In the genomic region with DNA sequence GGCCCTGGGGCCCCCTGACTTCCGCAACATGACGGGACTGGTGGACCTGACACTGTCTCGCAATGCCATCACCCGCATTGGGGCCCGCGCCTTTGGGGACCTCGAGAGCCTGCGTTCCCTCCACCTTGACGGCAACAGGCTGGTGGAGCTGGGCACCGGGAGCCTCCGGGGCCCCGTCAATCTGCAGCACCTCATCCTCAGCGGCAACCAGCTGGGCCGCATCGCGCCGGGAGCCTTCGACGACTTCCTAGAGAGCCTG, we compare ENCODE assay signal across 9 cellular contexts. TPM values are rescaled to one million over a fixed set of nuclear protein-coding genes. Genes with fewer than 3 reads are reported as not detected.
DNase-seq lines count a peak whose midpoint lies in the region; ATAC-seq, FAIRE-seq and TF ChIP-seq lines count a peak whose summit lies in the region.
"Had no signal": no experiment of that assay in that cellular context is flagged by ENCODE, and none has a peak within 500 bp of the region (broad histone marks: within the 10 kb centered on the region; RNA-seq: fewer than 3 reads in every experiment).

No MANE protein-coding gene starts in this region.

- H3K27ac ChIP-seq in CD8-positive, alpha-beta T cell (ENCODE audit: low read depth, low read length) = no peak overlapping the region
- H3K27ac ChIP-seq in KMS-11 = no peak overlapping the region
- H3K27ac ChIP-seq in brain microvascular endothelial cell = no peak overlapping the region

- peaks cover 8% of the 10 kb centered on the region for H3K4me1 Mint-ChIP-seq in CD8-positive, alpha-beta T cell (ENCODE audit: low read depth)
- H3K4me1 Mint-ChIP-seq in nephron = peaks cover 10% of the 10 kb centered on the region

- no peaks in the 10 kb centered on the region for H3K9me3 Mint-ChIP-seq in CD8-positive, alpha-beta T cell
- no peaks in the 10 kb centered on the region for H3K9me3 Mint-ChIP-seq in nephron

- no peaks in the 10 kb centered on the region for H3K36me3 ChIP-seq in CD8-positive, alpha-beta T cell (ENCODE audit: insufficient read depth, low read length)
- no peaks in the 10 kb centered on the region for H3K36me3 ChIP-seq in KMS-11 (ENCODE audit: insufficient read depth)
- H3K36me3 ChIP-seq in brain microvascular endothelial cell (replicated peaks) = peaks cover 16% of the 10 kb centered on the region

- no peaks in the 10 kb centered on the region for H4K20me1 ChIP-seq in KMS-11 (ENCODE audit: insufficient read depth)

- no peak for FAIRE-seq in D721Med (lab: Jason Lieb, UNC)
- FAIRE-seq: RCC 7860 had no signal

- TF ChIP-seq CTCF in CD8-positive, alpha-beta T cell (IDR thresholded peaks at IDR 0.05) = no peak
- TF ChIP-seq CTCF in KMS-11 (conservative IDR thresholded peaks at IDR 0.05; ENCODE audit: low read depth, low read length) (no peak), brain microvascular endothelial cell (IDR thresholded peaks at IDR 0.05; ENCODE audit: low read depth, low read length, missing control alignments) (no peak), nephron (IDR thresholded peaks at IDR 0.05; ENCODE audit: unreplicated experiment in 3 of 3) (no peak), D721Med (IDR thresholded peaks at IDR 0.05; ENCODE audit: insufficient read depth, missing control alignments) (no peak)

- H3K4me2 ChIP-seq in KMS-11 = peak overlapping the region; percentile 63; the same call in 1 of the 2 replicates

- peaks cover 6% of the 10 kb centered on the region for H3K4me1 ChIP-seq in CD8-positive, alpha-beta T cell (ENCODE audit: insufficient read depth, low read length)
- peaks cover 10% of the 10 kb centered on the region for H3K4me1 ChIP-seq in KMS-11 (ENCODE audit: low read depth, poor library complexity, severe bottlenecking)

- peak overlapping the region; percentile 62 for H3K4me3 Mint-ChIP-seq in CD8-positive, alpha-beta T cell
- H3K4me3 Mint-ChIP-seq in nephron = peak overlapping the region; percentile 79 to 86 (median 85)

- no peak for DNase-seq in CD8-positive, alpha-beta T cell
- DNase-seq in brain microvascular endothelial cell = no peak
- DNase-seq in OCI-M1 (lab: John Stamatoyannopoulos, UW) = no peak
- DNase-seq in stimulated activated naive CD4-positive, alpha-beta T cell (lab: John Stamatoyannopoulos, UW) = no peak
- DNase-seq in GM19238 (ENCODE audit: insufficient read length, low spot score) = no peak
- no peak for DNase-seq in D721Med (ENCODE audit: insufficient read length, low spot score)

- no peak overlapping the region for H3K9ac ChIP-seq in KMS-11

- intact Hi-C loops in CD8-positive, alpha-beta T cell (cut with DNase I, micrococcal nuclease) = loop anchor here in 1 of 2 experiments (5.0 kb wide), 1 partner anchor 116 kb away; a partner anchor contains a TSS

- POLR2A ChIA-PET in CD8-positive, alpha-beta T cell (lab: Charles Lee) = interaction anchor here (1.0 kb wide), 1 partner anchor 15 kb away, joined by 4 read pairs; the partner anchor contains the start of gene RCE1

- no peaks in the 10 kb centered on the region for H3K27me3 Mint-ChIP-seq in CD8-positive, alpha-beta T cell (ENCODE audit: low read depth)
- no peaks in the 10 kb centered on the region for H3K27me3 Mint-ChIP-seq in nephron (ENCODE audit: low read depth)

- CTCF ChIA-PET in CD8-positive, alpha-beta T cell (lab: Charles Lee) = no interaction called here

- in situ Hi-C loops in brain microvascular endothelial cell (cut with HindIII; ENCODE audit: low pct_ligation_motif_present, low sequenced_read_pairs) = no loop called here

- no peak for ATAC-seq in CD8-positive, alpha-beta T cell

- H3K9me3 ChIP-seq in CD8-positive, alpha-beta T cell (ENCODE audit: low read length) = no peaks in the 10 kb centered on the region

- no peaks in the 10 kb centered on the region for H3K27me3 ChIP-seq in CD8-positive, alpha-beta T cell (ENCODE audit: insufficient read depth, low read length)
- H3K27me3 ChIP-seq in KMS-11 (ENCODE audit: insufficient read depth, low read depth) = no peaks in the 10 kb centered on the region
- no peaks in the 10 kb centered on the region for H3K27me3 ChIP-seq in brain microvascular endothelial cell (replicated peaks)

- H3K4me3 ChIP-seq in CD8-positive, alpha-beta T cell (ENCODE audit: low read depth, low read length) = no peak overlapping the region
- no peak overlapping the region for H3K4me3 ChIP-seq in KMS-11 (IDR thresholded peaks at IDR 0.05; ENCODE audit: insufficient read depth, low read depth, low read length)
- peak overlapping the region; percentile 72 for H3K4me3 ChIP-seq in brain microvascular endothelial cell (ENCODE audit: low read depth, low read length)

- H2AFZ ChIP-seq in KMS-11 (ENCODE audit: low read depth) = no peak overlapping the region

- H3K27ac Mint-ChIP-seq in CD8-positive, alpha-beta T cell = no peak overlapping the region
- H3K27ac Mint-ChIP-seq in nephron = no peak overlapping the region

- H3K36me3 Mint-ChIP-seq in CD8-positive, alpha-beta T cell = no peaks in the 10 kb centered on the region
- no peaks in the 10 kb centered on the region for H3K36me3 Mint-ChIP-seq in nephron (ENCODE audit: low read depth)

- H3K79me2 ChIP-seq in KMS-11 (ENCODE audit: insufficient read depth, low read depth) = peaks cover 9% of the 10 kb centered on the region; the same call in 1 of the 2 replicates

RNA-seq across cellular contexts. Expression of gene LRFN4, which starts 1.0 kb away (rescaled TPM):
- 1 to 10 TPM; 1.7 to 2.3 TPM for total RNA-seq in CD8-positive, alpha-beta T cell

RNA-seq across cellular contexts. Expression of gene RCE1, which starts 14.6 kb away (rescaled TPM):
- 10 to 100 TPM; 68.9 to 72.2 TPM for total RNA-seq in CD8-positive, alpha-beta T cell
